In genomic region chr6:25558155-25558817, GRCh38 we compare ENCODE assay signal across 1 cellular context.
TF ChIP-seq lines count a peak whose summit lies in the region.

No MANE protein-coding gene starts in this region.

TF ChIP-seq in GM23338, 12 proteins besides CTCF, POLR2A, EP300 and RAD21 (continued from another document):
- TF ChIP-seq ZNF462 (CRISPR knock-in tag; IDR thresholded peaks at IDR 0.05): no peak
- no peak for TF ChIP-seq POLR2AphosphoS5 (IDR thresholded peaks at IDR 0.05; ENCODE audit: low read depth)
